Comparison of ENCODE assay signal across 9 cellular contexts in genomic region chr3:53238051-53238850, GRCh38. TPM values are rescaled to one million over a fixed set of nuclear protein-coding genes. Genes with fewer than 3 reads are reported as not detected.
DNase-seq lines count a peak whose midpoint lies in the region; ATAC-seq and TF ChIP-seq lines count a peak whose summit lies in the region.
"Had no signal": no experiment of that assay in that cellular context is flagged by ENCODE, and none has a peak within 500 bp of the region (broad histone marks: within the 10 kb centered on the region; RNA-seq: fewer than 3 reads in every experiment).

No MANE protein-coding gene starts in this region.

- no peaks in the 10 kb centered on the region for H3K27me3 ChIP-seq in hepatocyte
- H3K27me3 ChIP-seq in thoracic aorta (replicated peaks; ENCODE audit: insufficient read depth): no peaks in the 10 kb centered on the region

- WGBS in hepatocyte (ENCODE audit: low lambda C conversion rate, missing lambda C conversion rate): 91% methylated on average over 6 of the region's 6 CpGs

- no peaks in the 10 kb centered on the region for H3K9me3 Mint-ChIP-seq in activated naive CD4-positive, alpha-beta T cell treated with anti-CD3 and anti-CD28 coated beads, Interleukin-2, amount 10 ng/mL, durations not matched to agents 7 days and 5 days
- no peaks in the 10 kb centered on the region for H3K9me3 Mint-ChIP-seq in WTC11
- H3K9me3 Mint-ChIP-seq: CD8-positive, alpha-beta T cell had no signal

- peaks cover 37% of the 10 kb centered on the region for H3K79me2 ChIP-seq in hepatocyte

- peaks cover 28% of the 10 kb centered on the region for H3K4me1 Mint-ChIP-seq in activated naive CD4-positive, alpha-beta T cell treated with anti-CD3 and anti-CD28 coated beads, Interleukin-2, amount 10 ng/mL, durations not matched to agents 7 days and 5 days
- H3K4me1 Mint-ChIP-seq in WTC11: peaks cover 22% of the 10 kb centered on the region

- ATAC-seq in WTC11 (no peak), thoracic aorta (ENCODE audit: insufficient number of reproducible peaks, low FRiP score, low read depth) (peak; percentile 6), GM21526 (IDR thresholded peaks at IDR 0.05; ENCODE audit: low FRiP score, unreplicated experiment) (no peak)
- ATAC-seq: CD8-positive, alpha-beta T cell had no signal

- H3K9me3 ChIP-seq in hepatocyte (ENCODE audit: low read depth) (no peaks in the 10 kb centered on the region), thoracic aorta (no peaks in the 10 kb centered on the region)

- H2AFZ ChIP-seq in hepatocyte: no peak overlapping the region

- H3K27ac ChIP-seq in hepatocyte (peak overlapping the region; percentile 84), thoracic aorta (peak overlapping the region in 1 of 2 donors; percentile 81)

- H3K36me3 ChIP-seq in hepatocyte (replicated peaks; ENCODE audit: insufficient read depth, low read depth) (no peaks in the 10 kb centered on the region), thoracic aorta (peaks cover 57% of the 10 kb centered on the region)

- POLR2A ChIA-PET in WTC11 (lab: Charles Lee): no interaction called here

- no peaks in the 10 kb centered on the region for H3K9me2 ChIP-seq in hepatocyte (replicated peaks; ENCODE audit: insufficient read depth)

- peaks cover 12% of the 10 kb centered on the region for H4K20me1 ChIP-seq in hepatocyte (ENCODE audit: insufficient read depth, poor library complexity, severe bottlenecking)

- H3K4me3 Mint-ChIP-seq in activated naive CD4-positive, alpha-beta T cell treated with anti-CD3 and anti-CD28 coated beads, Interleukin-2, amount 10 ng/mL, durations not matched to agents 7 days and 5 days: no peak overlapping the region
- H3K4me3 Mint-ChIP-seq in WTC11: no peak overlapping the region
- H3K4me3 Mint-ChIP-seq: CD8-positive, alpha-beta T cell had no signal

- no peak for DNase-seq in activated naive CD4-positive, alpha-beta T cell treated with anti-CD3 and anti-CD28 coated beads, Interleukin-2, amount 10 ng/mL, durations not matched to agents 7 days and 5 days
- DNase-seq in activated naive CD4-positive, alpha-beta T cell treated with Interleukin-2 at 50 U/mL for 16 hours: no peak
- DNase-seq in WTC11 (ENCODE audit: low spot score) (no peak), hepatocyte (ENCODE audit: low spot score) (peak; percentile 75), thoracic aorta (ENCODE audit: low spot score) (no peak), DMS153 (lab: John Stamatoyannopoulos, UW) (no peak), medulla oblongata (ENCODE audit: extremely low spot score) (no peak)
- DNase-seq: CD8-positive, alpha-beta T cell had no signal

- H3K27me3 Mint-ChIP-seq in activated naive CD4-positive, alpha-beta T cell treated with anti-CD3 and anti-CD28 coated beads, Interleukin-2, amount 10 ng/mL, durations not matched to agents 7 days and 5 days: no peaks in the 10 kb centered on the region
- no peaks in the 10 kb centered on the region for H3K27me3 Mint-ChIP-seq in WTC11 (ENCODE audit: low read depth)

- CTCF ChIA-PET in activated naive CD4-positive, alpha-beta T cell treated with anti-CD3 and anti-CD28 coated beads, Interleukin-2, amount 10 ng/mL, durations not matched to agents 7 days and 5 days (lab: Charles Lee): no interaction called here
- CTCF ChIA-PET in WTC11 (lab: Charles Lee): interaction anchor here (0.9 to 1.1 kb wide), 2 partner anchors 14 to 62 kb away, joined by 3 read pairs; no protein-coding TSS in a partner anchor

- H3K27ac Mint-ChIP-seq in activated naive CD4-positive, alpha-beta T cell treated with anti-CD3 and anti-CD28 coated beads, Interleukin-2, amount 10 ng/mL, durations not matched to agents 7 days and 5 days: peak overlapping the region; percentile 72
- 0 out of 2 replicates have a peak overlapping the region, but pooled peaks have one; percentile 76 for H3K27ac Mint-ChIP-seq in WTC11
- H3K27ac Mint-ChIP-seq: CD8-positive, alpha-beta T cell had no signal

- peaks cover 35% of the 10 kb centered on the region for H3K36me3 Mint-ChIP-seq in activated naive CD4-positive, alpha-beta T cell treated with anti-CD3 and anti-CD28 coated beads, Interleukin-2, amount 10 ng/mL, durations not matched to agents 7 days and 5 days
- peaks cover 80% of the 10 kb centered on the region for H3K36me3 Mint-ChIP-seq in WTC11

- TF ChIP-seq CTCF in WTC11 (IDR thresholded peaks at IDR 0.05) (no peak), hepatocyte (IDR thresholded peaks at IDR 0.05; ENCODE audit: poor library complexity) (no peak), thoracic aorta (IDR thresholded peaks at IDR 0.05) (no peak)

- peak overlapping the region; percentile 19 for H3K4me2 ChIP-seq in hepatocyte

- H3K4me3 ChIP-seq in hepatocyte (no peak overlapping the region), thoracic aorta (no peak overlapping the region)

- H3K4me1 ChIP-seq in hepatocyte (ENCODE audit: insufficient read depth) (peaks cover 18% of the 10 kb centered on the region), thoracic aorta (ENCODE audit: control insufficient read depth in 1 of 2, low read depth in 2 of 2) (peaks cover 28 to 43% of the 10 kb centered on the region in 2 donors)

TF ChIP-seq in WTC11, 78 proteins besides CTCF, POLR2A, EP300 and RAD21 (continues in another document):
- TF ChIP-seq EMX1 (CRISPR knock-in tag; IDR thresholded peaks at IDR 0.05) (no peak), OVOL2 (CRISPR knock-in tag; IDR thresholded peaks at IDR 0.05; ENCODE audit: borderline replicate concordance) (no peak), STAT6 (CRISPR knock-in tag; conservative IDR thresholded peaks at IDR 0.05; ENCODE audit: low read depth) (no peak), ZNF396 (CRISPR knock-in tag; IDR thresholded peaks at IDR 0.05; ENCODE audit: borderline replicate concordance) (no peak), ZSCAN18 (CRISPR knock-in tag; IDR thresholded peaks at IDR 0.05) (no peak), PRRX2 (CRISPR knock-in tag; IDR thresholded peaks at IDR 0.05) (no peak), TCF7 (CRISPR knock-in tag; IDR thresholded peaks at IDR 0.05; ENCODE audit: low read depth) (no peak), USF2 (CRISPR knock-in tag; IDR thresholded peaks at IDR 0.05) (no peak), ZNF512 (CRISPR knock-in tag; IDR thresholded peaks at IDR 0.05; ENCODE audit: borderline replicate concordance) (no peak), HMGA2 (CRISPR knock-in tag; IDR thresholded peaks at IDR 0.05) (no peak), RORB (CRISPR knock-in tag; IDR thresholded peaks at IDR 0.05) (no peak), MAX (CRISPR knock-in tag; IDR thresholded peaks at IDR 0.05) (no peak), NFATC4 (CRISPR knock-in tag; IDR thresholded peaks at IDR 0.05) (no peak)

RNA-seq across cellular contexts. Expression of gene TKT, which starts 17.6 kb away (rescaled TPM):
- 1,040 to 1,222 TPM (median 1,204 TPM) in 3 replicates for total RNA-seq in WTC11 (2021)
- total RNA-seq in hepatocyte: 222 and 265 TPM in 2 replicates
- polyA plus RNA-seq in hepatocyte: 136 and 149 TPM in 2 replicates
- total RNA-seq in thoracic aorta: 100 to 1,000 TPM; 138 to 240 TPM
